23 cellular contexts compared by ENCODE assay signal in the genomic region with DNA sequence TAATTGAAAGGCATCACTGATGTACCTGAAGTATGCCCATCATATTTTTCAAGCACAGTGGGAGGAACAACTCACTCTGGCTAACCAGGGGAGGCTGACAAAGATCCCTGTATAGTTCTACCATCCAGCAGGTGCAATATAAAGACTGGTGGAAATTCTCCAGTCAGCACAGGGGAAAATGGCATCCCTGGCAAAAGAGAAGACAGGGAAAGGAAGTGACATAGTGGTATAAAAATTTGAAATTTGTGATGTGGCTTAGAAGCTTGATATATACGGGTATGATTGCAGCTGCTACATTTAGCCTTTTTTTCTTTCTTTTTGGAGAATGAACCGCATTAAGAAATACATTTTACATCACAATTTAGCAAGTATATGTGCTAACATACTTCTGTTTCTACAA.
"Had no signal": no experiment of that assay in that cellular context is flagged by ENCODE, and none has a peak within 500 bp of the region (broad histone marks: within the 10 kb centered on the region; RNA-seq: fewer than 3 reads in every experiment).

No MANE protein-coding gene starts in this region.

- H3K79me2 ChIP-seq: parathyroid adenoma had no signal

- H3K27ac ChIP-seq: colonic mucosa, gastroesophageal sphincter, heart right ventricle, parathyroid adenoma, spleen, thoracic aorta, upper lobe of left lung had no signal

- H3K4me3 ChIP-seq: colonic mucosa, gastroesophageal sphincter, heart right ventricle, mucosa of descending colon, spleen, thoracic aorta, upper lobe of left lung had no signal

- H3K9ac ChIP-seq: parathyroid adenoma had no signal

- H3K9me3 Mint-ChIP-seq: activated CD4-positive, alpha-beta T cell treated with anti-CD3 and anti-CD28 coated beads, Interleukin-2, amount 10 ng/mL, durations not matched to agents 7 days and 5 days; activated naive CD4-positive, alpha-beta T cell treated with anti-CD3 and anti-CD28 coated beads for 36 hours; activated T-helper 2 cell treated with anti-CD3 and anti-CD28 coated beads, Interferon-gamma antibody, Interleukin-2, Interleukin-4, amounts not matched to agents 10 μg/mL and 5 μg/mL and 100 μg/mL, durations not matched to agents 14 hours and 24 hours and 36 hours; brain; memory B cell; stimulated activated naive B cell treated with anti-CD40 and anti-IgM and Interleukin-4, amounts not matched to agents 10 μg/mL and 1 μg/mL and 100 μg/mL, for 72 hours had no signal

- H3K9me3 ChIP-seq: colonic mucosa, gastroesophageal sphincter, heart right ventricle, mucosa of descending colon, spleen, thoracic aorta, upper lobe of left lung had no signal

- DNase-seq: activated CD4-positive, alpha-beta T cell treated with anti-CD3 and anti-CD28 coated beads, Interleukin-2, amount 10 ng/mL, durations not matched to agents 7 days and 5 days; activated CD8-positive, alpha-beta T cell treated with anti-CD3 and anti-CD28 coated beads, Interleukin-2, amount 10 ng/mL, durations not matched to agents 7 days and 5 days; activated naive CD4-positive, alpha-beta T cell treated with anti-CD3 and anti-CD28 coated beads for 36 hours; activated T-cell treated with anti-CD3 and anti-CD28 coated beads, Interleukin-2, amount 50 U/mL, for 24 hours; central memory CD4-positive, alpha-beta T cell; colonic mucosa; erythroblast; heart right ventricle; kidney glomerular epithelial cell; mucosa of descending colon; naive thymus-derived CD4-positive, alpha-beta T cell; spleen; stimulated activated naive B cell treated with anti-CD40 and anti-IgM and Interleukin-4, amounts not matched to agents 10 μg/mL and 1 μg/mL and 100 μg/mL, for 72 hours; T1000; upper lobe of left lung had no signal

- H3K4me3 Mint-ChIP-seq: activated CD4-positive, alpha-beta T cell treated with anti-CD3 and anti-CD28 coated beads, Interleukin-2, amount 10 ng/mL, durations not matched to agents 7 days and 5 days; activated CD8-positive, alpha-beta T cell treated with anti-CD3 and anti-CD28 coated beads, Interleukin-2, amount 10 ng/mL, durations not matched to agents 7 days and 5 days; activated naive CD4-positive, alpha-beta T cell treated with anti-CD3 and anti-CD28 coated beads for 36 hours; activated T-cell treated with anti-CD3 and anti-CD28 coated beads, Interleukin-2, amount 50 U/mL, for 24 hours; brain; memory B cell; naive thymus-derived CD4-positive, alpha-beta T cell; stimulated activated naive B cell treated with anti-CD40 and anti-IgM and Interleukin-4, amounts not matched to agents 10 μg/mL and 1 μg/mL and 100 μg/mL, for 72 hours had no signal

- H3K36me3 Mint-ChIP-seq: brain; memory B cell; naive thymus-derived CD4-positive, alpha-beta T cell; stimulated activated naive B cell treated with anti-CD40 and anti-IgM and Interleukin-4, amounts not matched to agents 10 μg/mL and 1 μg/mL and 100 μg/mL, for 72 hours had no signal

- H3K4me1 Mint-ChIP-seq: activated CD4-positive, alpha-beta T cell treated with anti-CD3 and anti-CD28 coated beads, Interleukin-2, amount 10 ng/mL, durations not matched to agents 7 days and 5 days; memory B cell; naive thymus-derived CD4-positive, alpha-beta T cell; stimulated activated naive B cell treated with anti-CD40 and anti-IgM and Interleukin-4, amounts not matched to agents 10 μg/mL and 1 μg/mL and 100 μg/mL, for 72 hours had no signal

- H3K4me1 ChIP-seq: colonic mucosa, parathyroid adenoma, spleen, upper lobe of left lung had no signal

- H3K27me3 Mint-ChIP-seq: activated CD4-positive, alpha-beta T cell treated with anti-CD3 and anti-CD28 coated beads, Interleukin-2, amount 10 ng/mL, durations not matched to agents 7 days and 5 days; activated T-cell treated with anti-CD3 and anti-CD28 coated beads, Interleukin-2, amount 50 U/mL, for 24 hours; memory B cell; naive thymus-derived CD4-positive, alpha-beta T cell; stimulated activated naive B cell treated with anti-CD40 and anti-IgM and Interleukin-4, amounts not matched to agents 10 μg/mL and 1 μg/mL and 100 μg/mL, for 72 hours had no signal

- H3K27ac Mint-ChIP-seq: activated CD4-positive, alpha-beta T cell treated with anti-CD3 and anti-CD28 coated beads, Interleukin-2, amount 10 ng/mL, durations not matched to agents 7 days and 5 days; activated CD8-positive, alpha-beta T cell treated with anti-CD3 and anti-CD28 coated beads, Interleukin-2, amount 10 ng/mL, durations not matched to agents 7 days and 5 days; activated naive CD4-positive, alpha-beta T cell treated with anti-CD3 and anti-CD28 coated beads for 36 hours; activated T-cell treated with anti-CD3 and anti-CD28 coated beads, Interleukin-2, amount 50 U/mL, for 24 hours; activated T-helper 2 cell treated with anti-CD3 and anti-CD28 coated beads, Interferon-gamma antibody, Interleukin-2, Interleukin-4, amounts not matched to agents 10 μg/mL and 5 μg/mL and 100 μg/mL, durations not matched to agents 14 hours and 24 hours and 36 hours; memory B cell; naive thymus-derived CD4-positive, alpha-beta T cell; stimulated activated naive B cell treated with anti-CD40 and anti-IgM and Interleukin-4, amounts not matched to agents 10 μg/mL and 1 μg/mL and 100 μg/mL, for 72 hours had no signal

- H2AFZ ChIP-seq: parathyroid adenoma had no signal

- H3K27me3 ChIP-seq: colonic mucosa, gastroesophageal sphincter, heart right ventricle, spleen, upper lobe of left lung had no signal

- ATAC-seq: activated CD4-positive, CD25-positive, alpha-beta regulatory T cell treated with anti-CD3 and anti-CD28 coated beads, Interleukin-2, amount 50 U/mL, for 24 hours; activated CD8-positive, alpha-beta T cell treated with anti-CD3 and anti-CD28 coated beads, Interleukin-2, amount 10 ng/mL, durations not matched to agents 7 days and 5 days; gastroesophageal sphincter; heart right ventricle; mucosa of descending colon; naive thymus-derived CD4-positive, alpha-beta T cell; sciatic nerve; stimulated activated naive B cell treated with anti-CD40 and anti-IgM and Interleukin-4, amounts not matched to agents 10 μg/mL and 1 μg/mL and 100 μg/mL, for 72 hours had no signal

- H3K36me3 ChIP-seq: colonic mucosa, gastroesophageal sphincter, heart right ventricle, spleen, thoracic aorta, upper lobe of left lung had no signal
